ENCODE assay signal across 18 cellular contexts in the genomic region with DNA sequence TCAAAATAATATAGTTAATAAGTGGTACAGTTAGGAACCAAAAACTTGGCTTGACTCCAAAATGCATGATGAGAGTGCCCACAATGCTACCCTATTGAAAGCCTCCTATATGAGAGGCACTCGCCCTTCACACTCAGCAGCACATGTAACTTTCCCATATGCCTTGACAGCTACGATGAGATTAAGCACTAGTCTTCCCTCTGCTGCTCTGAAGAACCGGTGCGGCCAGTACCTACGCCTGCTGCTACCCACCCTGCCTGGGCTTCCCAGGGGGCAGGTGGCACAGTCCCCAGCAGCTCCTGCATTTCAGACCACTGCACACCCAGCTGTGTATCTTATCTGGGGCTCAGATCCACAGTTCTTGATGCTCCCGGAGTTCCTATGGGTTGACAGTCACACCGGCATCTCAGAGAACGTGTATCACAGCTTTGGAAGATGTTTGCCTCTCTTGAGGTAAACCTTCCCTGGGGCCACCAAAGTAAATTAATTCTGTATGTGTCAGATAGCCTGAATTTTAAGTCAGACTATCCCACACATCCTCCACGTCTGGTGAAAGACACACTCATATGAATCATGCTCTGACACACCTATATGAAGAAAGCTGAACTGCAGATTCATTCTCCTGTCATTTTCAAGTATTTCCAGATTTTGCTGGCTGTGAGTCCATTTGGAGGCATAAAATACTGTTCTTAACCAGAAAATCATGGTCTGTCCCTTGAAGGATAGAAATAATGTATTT.
DNase-seq lines count a peak whose midpoint lies in the region; ATAC-seq and TF ChIP-seq lines count a peak whose summit lies in the region.
"Had no signal": no experiment of that assay in that cellular context is flagged by ENCODE, and none has a peak within 500 bp of the region (broad histone marks: within the 10 kb centered on the region; RNA-seq: fewer than 3 reads in every experiment).

No MANE protein-coding gene starts in this region.

- no peak overlapping the region for H2AFZ ChIP-seq in SK-N-SH (ENCODE audit: low read depth)

- H3K4me2 ChIP-seq in SK-N-SH = no peak overlapping the region

- H3K4me3 ChIP-seq in SK-N-SH (ENCODE audit: low read depth in 2 of 2, low read length in 1 of 2) = no peak overlapping the region
- H3K4me3 ChIP-seq in fibroblast of mammary gland (ENCODE audit: control insufficient read depth, low read depth, low read length) = no peak overlapping the region
- H3K4me3 ChIP-seq in tibial artery = no peak overlapping the region

- H3K27me3 ChIP-seq in SK-N-SH (ENCODE audit: insufficient read depth) = no peaks in the 10 kb centered on the region
- no peaks in the 10 kb centered on the region for H3K27me3 ChIP-seq in tibial artery

- H3K79me2 ChIP-seq in SK-N-SH (ENCODE audit: insufficient read depth) = no peaks in the 10 kb centered on the region; the same call in 1 of the 2 replicates

- no peaks in the 10 kb centered on the region for H3K9me3 ChIP-seq in SK-N-SH
- no peaks in the 10 kb centered on the region for H3K9me3 ChIP-seq in tibial artery

- TF ChIP-seq RAD21 in SK-N-SH (IDR thresholded peaks at IDR 0.05; ENCODE audit: low read length) = no peak

- no peaks in the 10 kb centered on the region for H3K9me2 ChIP-seq in SK-N-SH

- TF ChIP-seq CTCF in SK-N-SH (IDR thresholded peaks at IDR 0.05) = no peak
- no peak for TF ChIP-seq CTCF in RWPE1 (conservative IDR thresholded peaks at IDR 0.05; ENCODE audit: low read depth)
- no peak for TF ChIP-seq CTCF in fibroblast of mammary gland (conservative IDR thresholded peaks at IDR 0.05; ENCODE audit: control insufficient read depth, insufficient read depth, low read depth, low read length)
- no peak for TF ChIP-seq CTCF in tibial artery (IDR thresholded peaks at IDR 0.05)

- H3F3A ChIP-seq in SK-N-SH (replicated peaks; ENCODE audit: insufficient read depth) = peaks cover 8% of the 10 kb centered on the region

- ATAC-seq in SK-N-SH treated with all-trans-retinoic acid at 6 μM for 48 hours = no peak
- no peak for ATAC-seq in GM21390 (IDR thresholded peaks at IDR 0.05; ENCODE audit: unreplicated experiment)
- ATAC-seq: activated naive CD8-positive, alpha-beta T cell treated with anti-CD3 and anti-CD28 coated beads, Interleukin-2, amount 50 U/mL, for 24 hours; CD8-positive, alpha-beta T cell; T-cell had no signal

- peaks cover 4 to 8% of the 10 kb centered on the region in 2 experiments; a peak in 2 of 4 replicates for H3K4me1 ChIP-seq in SK-N-SH (ENCODE audit: control insufficient read depth in 1 of 2, insufficient read depth in 2 of 2, low read depth in 1 of 2, low read length in 1 of 2)
- peaks cover 0 to 44% (median 10%) of the 10 kb centered on the region in 4 donors for H3K4me1 ChIP-seq in tibial artery

- no peaks in the 10 kb centered on the region for H4K20me1 ChIP-seq in SK-N-SH (ENCODE audit: insufficient read depth)

- intact Hi-C loops in tibial artery (cut with DNase I; ENCODE audit: low total_unique reads) = no loop called here

- WGBS in SK-N-SH (ENCODE audit: low lambda C conversion rate) = 87% methylated on average over 6 of the region's 9 CpGs

- H3K27ac ChIP-seq in SK-N-SH (ENCODE audit: low read depth in 2 of 2, low read length in 1 of 2) = no peak overlapping the region
- peak overlapping the region; percentile 48; the same call in 1 of the 2 replicates for H3K27ac ChIP-seq in RWPE1
- H3K27ac ChIP-seq in tibial artery = peak overlapping the region; percentile 38 to 60
- H3K27ac ChIP-seq: VCaP had no signal

- POLR2A ChIA-PET in SK-N-SH (lab: Yijun Ruan, JAX) (no interaction called here), RWPE1 (lab: Yijun Ruan, JAX; ENCODE audit: low non-redundant PET) (no interaction called here)

- H3K9ac ChIP-seq in SK-N-SH = no peak overlapping the region

- CTCF ChIA-PET in SK-N-SH (lab: Yijun Ruan, JAX) (no interaction called here), RWPE1 (lab: Yijun Ruan, JAX) (interaction anchor here (0.6 kb wide), 1 partner anchor 137 kb away, joined by 4 read pairs; no protein-coding TSS in a partner anchor)

- H3K36me3 ChIP-seq in SK-N-SH (replicated peaks in 1 of 2; ENCODE audit: control insufficient read depth in 1 of 2, insufficient read depth in 2 of 2, low read length in 1 of 2) = peaks cover 33 to 43% of the 10 kb centered on the region in 2 experiments
- peaks cover 25 to 26% (median 25%) of the 10 kb centered on the region in 3 donors for H3K36me3 ChIP-seq in tibial artery

- no peak for TF ChIP-seq EP300 in SK-N-SH (IDR thresholded peaks at IDR 0.05; ENCODE audit: borderline replicate concordance in 1 of 2, low read depth in 1 of 2, low read length in 1 of 2)

- no peak for DNase-seq in SK-N-SH
- DNase-seq in RWPE1 (ENCODE audit: low spot score) = peak; percentile 62
- DNase-seq in fibroblast of mammary gland (ENCODE audit: low read depth) = peak; percentile 78
- DNase-seq in tibial artery = no peak
- DNase-seq in nucleus accumbens (lab: John Stamatoyannopoulos, UW) = no peak
- no peak for DNase-seq in NCI-H2107 (lab: John Stamatoyannopoulos, UW)
- DNase-seq: activated naive CD8-positive, alpha-beta T cell treated with anti-CD3 and anti-CD28 coated beads, Interleukin-2, amount 50 U/mL, for 24 hours; CD8-positive, alpha-beta T cell; endodermal cell; GOT3; immature natural killer cell; mesenchymal stem cell; NCI-H1694; NCI-H526 treated with DMSO at 0.1 percent for 48 hours; T-cell had no signal

TF ChIP-seq in SK-N-SH, 30 proteins besides CTCF, POLR2A, EP300 and RAD21:
- TF ChIP-seq FOXJ3 (CRISPR knock-in tag; IDR thresholded peaks at IDR 0.05) = no peak
- TF ChIP-seq TCF12 (IDR thresholded peaks at IDR 0.05) = peak; percentile 21; the same call in 1 of the 2 replicates

TF ChIP-seq in SK-N-SH treated with all-trans-retinoic acid at 6 μM for 48 hours, 23 proteins besides CTCF, POLR2A, EP300 and RAD21:
- TF ChIP-seq ZNF565 (CRISPR knock-in tag; conservative IDR thresholded peaks at IDR 0.05; ENCODE audit: low read depth) (no peak), TCF4 (CRISPR knock-in tag; IDR thresholded peaks at IDR 0.05; ENCODE audit: borderline replicate concordance) (no peak), ZNF8 (CRISPR knock-in tag; IDR thresholded peaks at IDR 0.05) (no peak), BACH2 (CRISPR knock-in tag; IDR thresholded peaks at IDR 0.05; ENCODE audit: borderline replicate concordance) (no peak), PPARA (CRISPR knock-in tag; IDR thresholded peaks at IDR 0.05; ENCODE audit: borderline replicate concordance) (no peak), ARNTL (CRISPR knock-in tag; IDR thresholded peaks at IDR 0.05; ENCODE audit: borderline replicate concordance, low read depth) (no peak), ZNF70 (CRISPR knock-in tag; IDR thresholded peaks at IDR 0.05) (no peak), ESRRG (CRISPR knock-in tag; IDR thresholded peaks at IDR 0.05) (no peak)
- TF ChIP-seq, protein P1, sequence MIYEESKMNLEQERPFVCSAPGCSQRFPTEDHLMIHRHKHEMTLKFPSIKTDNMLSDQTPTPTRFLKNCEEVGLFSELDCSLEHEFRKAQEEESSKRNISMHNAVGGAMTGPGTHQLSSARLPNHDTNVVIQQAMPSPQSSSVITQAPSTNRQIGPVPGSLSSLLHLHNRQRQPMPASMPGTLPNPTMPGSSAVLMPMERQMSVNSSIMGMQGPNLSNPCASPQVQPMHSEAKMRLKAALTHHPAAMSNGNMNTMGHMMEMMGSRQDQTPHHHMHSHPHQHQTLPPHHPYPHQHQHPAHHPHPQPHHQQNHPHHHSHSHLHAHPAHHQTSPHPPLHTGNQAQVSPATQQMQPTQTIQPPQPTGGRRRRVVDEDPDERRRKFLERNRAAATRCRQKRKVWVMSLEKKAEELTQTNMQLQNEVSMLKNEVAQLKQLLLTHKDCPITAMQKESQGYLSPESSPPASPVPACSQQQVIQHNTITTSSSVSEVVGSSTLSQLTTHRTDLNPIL (CRISPR knock-in tag; IDR thresholded peaks at IDR 0.05; ENCODE audit: low read depth) = no peak
- TF ChIP-seq, protein P2, sequence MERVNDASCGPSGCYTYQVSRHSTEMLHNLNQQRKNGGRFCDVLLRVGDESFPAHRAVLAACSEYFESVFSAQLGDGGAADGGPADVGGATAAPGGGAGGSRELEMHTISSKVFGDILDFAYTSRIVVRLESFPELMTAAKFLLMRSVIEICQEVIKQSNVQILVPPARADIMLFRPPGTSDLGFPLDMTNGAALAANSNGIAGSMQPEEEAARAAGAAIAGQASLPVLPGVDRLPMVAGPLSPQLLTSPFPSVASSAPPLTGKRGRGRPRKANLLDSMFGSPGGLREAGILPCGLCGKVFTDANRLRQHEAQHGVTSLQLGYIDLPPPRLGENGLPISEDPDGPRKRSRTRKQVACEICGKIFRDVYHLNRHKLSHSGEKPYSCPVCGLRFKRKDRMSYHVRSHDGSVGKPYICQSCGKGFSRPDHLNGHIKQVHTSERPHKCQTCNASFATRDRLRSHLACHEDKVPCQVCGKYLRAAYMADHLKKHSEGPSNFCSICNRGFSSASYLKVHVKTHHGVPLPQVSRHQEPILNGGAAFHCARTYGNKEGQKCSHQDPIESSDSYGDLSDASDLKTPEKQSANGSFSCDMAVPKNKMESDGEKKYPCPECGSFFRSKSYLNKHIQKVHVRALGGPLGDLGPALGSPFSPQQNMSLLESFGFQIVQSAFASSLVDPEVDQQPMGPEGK (CRISPR knock-in tag; IDR thresholded peaks at IDR 0.05; ENCODE audit: borderline replicate concordance) = no peak

Comparison
In these comparisons a context has a peak if more than half of its experiments do, and no peak if none do; other contexts are left out.
1. DNase-seq: peak in RWPE1 (single experiment) and fibroblast of mammary gland (single experiment); none in SK-N-SH (single experiment), tibial artery (0 of 2), nucleus accumbens (0 of 56) and NCI-H2107 (single experiment).
2. H3K27ac ChIP-seq: peak in RWPE1 (single experiment) and tibial artery (2 of 2); none in SK-N-SH (0 of 2).